ENCODE assay signal across 8 cellular contexts in genomic region chr10:102660891-102661613, GRCh38. TPM values are rescaled to one million over a fixed set of nuclear protein-coding genes. Genes with fewer than 3 reads are reported as not detected.
A peak's percentile ranks its signal among the peaks of the same experiment; 100 is the strongest.
DNase-seq lines count a peak whose midpoint lies in the region; ATAC-seq, FAIRE-seq and TF ChIP-seq lines count a peak whose summit lies in the region.

No MANE protein-coding gene starts in this region.

- WGBS in thymus: 2% methylated on average over 22 of the region's 22 CpGs

- H3K4me1 Mint-ChIP-seq in T-helper 2 cell treated with Interferon-gamma antibody and Interleukin-4, amounts not matched to agents 5 μg/mL and 100 μg/mL, for 36 hours (ENCODE audit: low read depth): peaks cover 27% of the 10 kb centered on the region

- peak; percentile 86 for ATAC-seq in HG03354 (IDR thresholded peaks at IDR 0.05; ENCODE audit: poor library complexity, severe bottlenecking, unreplicated experiment)

- no peaks in the 10 kb centered on the region for H3K9me3 Mint-ChIP-seq in T-helper 2 cell treated with Interferon-gamma antibody and Interleukin-4, amounts not matched to agents 5 μg/mL and 100 μg/mL, for 36 hours

- POLR2A ChIA-PET in BJ (lab: Charles Lee): interaction anchor here (0.7 kb wide), 1 partner anchor 53 kb away, joined by 11 read pairs; no protein-coding TSS in a partner anchor

- peak overlapping the region; percentile 65 for H3K4me3 Mint-ChIP-seq in T-helper 2 cell treated with Interferon-gamma antibody and Interleukin-4, amounts not matched to agents 5 μg/mL and 100 μg/mL, for 36 hours

- peaks cover 26% of the 10 kb centered on the region for H3K36me3 ChIP-seq in BJ (ENCODE audit: control insufficient read depth, insufficient read depth, low read length)
- H3K36me3 ChIP-seq in thymus (ENCODE audit: control insufficient read depth, insufficient read depth): peaks cover 30% of the 10 kb centered on the region

- no peak for TF ChIP-seq CTCF in BJ (IDR thresholded peaks at IDR 0.05; ENCODE audit: insufficient read depth, low read depth, low read length)

- H3K9me3 ChIP-seq in thymus (ENCODE audit: control insufficient read depth): no peaks in the 10 kb centered on the region

- peak; percentile 95 for FAIRE-seq in GM19239 (lab: Jason Lieb, UNC)

- peak; percentile 24 for DNase-seq in BJ (ENCODE audit: low read depth)
- DNase-seq in GM19239 (ENCODE audit: insufficient read length, low spot score): peak; percentile 93
- peak; percentile 84 for DNase-seq in T-helper 2 cell treated with Interferon-gamma antibody and Interleukin-4, amounts not matched to agents 5 μg/mL and 100 μg/mL, for 36 hours (ENCODE audit: low spot score)
- DNase-seq in caudate nucleus (lab: John Stamatoyannopoulos, UW): peak in 34 of 61 donors; percentile 18 to 83 (median 49)
- DNase-seq in myocyte (ENCODE audit: low read depth): peak; percentile 96
- DNase-seq in cerebellar nuclear complex (lab: John Stamatoyannopoulos, UW): no peak

- H3K27ac Mint-ChIP-seq in T-helper 2 cell treated with Interferon-gamma antibody and Interleukin-4, amounts not matched to agents 5 μg/mL and 100 μg/mL, for 36 hours: peak overlapping the region; percentile 84

- H3K27ac ChIP-seq in caudate nucleus (ENCODE audit: low read depth, low read length) (peak overlapping the region; percentile 68), thymus (ENCODE audit: low read depth) (peak overlapping the region; percentile 85)

- no peaks in the 10 kb centered on the region for H3K27me3 ChIP-seq in BJ (ENCODE audit: control insufficient read depth, insufficient read depth, low read length)
- no peaks in the 10 kb centered on the region for H3K27me3 ChIP-seq in thymus (ENCODE audit: control insufficient read depth, insufficient read depth)

- H3K27me3 Mint-ChIP-seq in T-helper 2 cell treated with Interferon-gamma antibody and Interleukin-4, amounts not matched to agents 5 μg/mL and 100 μg/mL, for 36 hours (ENCODE audit: low read depth): no peaks in the 10 kb centered on the region

- H3K36me3 Mint-ChIP-seq in T-helper 2 cell treated with Interferon-gamma antibody and Interleukin-4, amounts not matched to agents 5 μg/mL and 100 μg/mL, for 36 hours (ENCODE audit: low read depth): peaks cover 14% of the 10 kb centered on the region

- H3K4me1 ChIP-seq in thymus (ENCODE audit: control insufficient read depth, insufficient read depth, low read length): peaks cover 21% of the 10 kb centered on the region

- CTCF ChIA-PET in BJ (lab: Yijun Ruan, JAX): interaction anchor here (0.5 to 2.4 kb wide), 5 partner anchors 9 to 431 kb away, joined by 3 to 12 read pairs (median 5); no protein-coding TSS in a partner anchor

- H3K4me3 ChIP-seq in BJ (ENCODE audit: low read depth, low read length) (no peak overlapping the region), thymus (ENCODE audit: low read length) (no peak overlapping the region)

RNA-seq across cellular contexts. Expression of gene TRIM8, which starts 16.8 kb away (rescaled TPM):
- polyA plus RNA-seq in BJ (2011; rRNA removed): 60.4 and 105 TPM in 2 replicates
- 45.1 and 46.2 TPM in 2 replicates for polyA minus RNA-seq in BJ (2011; rRNA and poly(A)+ RNA removed)
- 230 and 274 TPM in 2 replicates for total RNA-seq in myocyte
- polyA plus RNA-seq in myocyte (2012): 192 TPM
- polyA plus RNA-seq in thymus: 65.5 TPM

RNA-seq across cellular contexts. Expression of gene ARL3, which starts 53.1 kb away (rescaled TPM):
- polyA plus RNA-seq in BJ (2011; rRNA removed) (8.1 and 10.8 TPM in 2 replicates), thymus (8.3 TPM)
- polyA minus RNA-seq in BJ (2011; rRNA and poly(A)+ RNA removed): 1.9 TPM in 2 replicates
- 6.2 TPM in 2 replicates for total RNA-seq in myocyte
- 22.0 TPM for polyA plus RNA-seq in myocyte (2012)

RNA-seq across cellular contexts. Expression of gene SFXN2, which starts 53.4 kb away (rescaled TPM):
- polyA plus RNA-seq in BJ (2011; rRNA removed): 4.3 and 5.6 TPM in 2 replicates
- 4.9 and 11.6 TPM in 2 replicates for polyA minus RNA-seq in BJ (2011; rRNA and poly(A)+ RNA removed)
- 0.57 and 1.3 TPM in 2 replicates for total RNA-seq in myocyte
- 1.1 TPM for polyA plus RNA-seq in myocyte (2012)
- 10.8 TPM for polyA plus RNA-seq in thymus

Comparison
In these comparisons a context has a peak if more than half of its experiments do, and no peak if none do; other contexts are left out.
1. DNase-seq: peak in BJ (single experiment), GM19239 (single experiment), T-helper 2 cell treated with Interferon-gamma antibody and Interleukin-4, amounts not matched to agents 5 μg/mL and 100 μg/mL, for 36 hours (single experiment), caudate nucleus (34 of 61) and myocyte (single experiment); none in cerebellar nuclear complex (0 of 2).